In the genomic region with DNA sequence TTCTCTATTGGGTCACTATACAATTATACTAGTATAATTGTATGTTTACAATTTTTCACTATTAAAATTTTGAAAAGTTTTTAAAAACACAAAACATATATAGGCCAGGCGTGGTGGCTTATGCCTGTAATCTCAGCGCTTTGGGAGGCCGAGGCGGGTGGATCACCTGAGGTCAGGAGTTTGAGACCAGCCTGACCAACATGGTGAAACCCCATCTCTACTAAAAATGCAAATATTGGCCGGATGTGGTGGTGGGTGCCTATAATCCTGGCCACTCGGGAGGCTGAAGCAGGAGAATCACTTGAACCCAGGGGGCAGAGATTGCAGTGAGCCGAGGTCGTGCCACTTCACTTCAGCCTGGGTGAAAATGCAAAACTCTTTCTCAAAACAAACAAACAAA, we compare ENCODE assay signal across 5 cellular contexts. TPM values are rescaled to one million over a fixed set of nuclear protein-coding genes. Genes with fewer than 3 reads are reported as not detected.
"Had no signal": no experiment of that assay in that cellular context is flagged by ENCODE, and none has a peak within 500 bp of the region (broad histone marks: within the 10 kb centered on the region; RNA-seq: fewer than 3 reads in every experiment).

No MANE protein-coding gene starts in this region.

RNA-seq across cellular contexts. Expression of a gene that starts 36.0 kb away (rescaled TPM):
- total RNA-seq: left lobe of liver; mononuclear cell; myocyte; naive thymus-derived CD4-positive, alpha-beta T cell had no signal
- polyA plus RNA-seq: immature natural killer cell; naive thymus-derived CD4-positive, alpha-beta T cell had no signal
